12 cellular contexts compared by ENCODE assay signal in the genomic region with DNA sequence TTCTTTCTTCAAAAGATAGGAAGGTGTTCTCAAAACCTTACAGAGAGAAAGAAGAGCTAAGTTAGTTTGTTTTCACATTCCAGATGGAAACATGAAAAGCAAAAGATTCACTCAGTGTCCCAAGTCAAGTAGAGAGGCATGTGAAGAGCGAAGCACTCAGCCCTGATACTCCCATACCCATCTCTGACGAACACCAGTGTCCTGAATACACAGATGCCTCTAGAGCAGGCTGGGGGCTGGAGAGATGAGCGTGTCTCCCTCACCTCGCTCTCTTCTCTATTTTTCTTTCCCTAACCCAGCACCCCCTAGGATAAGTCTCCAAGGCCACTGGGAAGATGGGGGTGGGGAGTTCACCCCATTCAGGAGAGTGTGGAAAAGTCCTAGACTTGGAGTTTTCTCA.
A peak's percentile ranks its signal among the peaks of the same experiment; 100 is the strongest.
DNase-seq lines count a peak whose midpoint lies in the region; ATAC-seq and TF ChIP-seq lines count a peak whose summit lies in the region.
"Had no signal": no experiment of that assay in that cellular context is flagged by ENCODE, and none has a peak within 500 bp of the region (broad histone marks: within the 10 kb centered on the region; RNA-seq: fewer than 3 reads in every experiment).

No MANE protein-coding gene starts in this region.

- TF ChIP-seq EP300 in tibial nerve (IDR thresholded peaks at IDR 0.05): no peak

- no peaks in the 10 kb centered on the region for H3K9me3 Mint-ChIP-seq in stimulated activated effector memory CD8-positive, alpha-beta T cell treated with anti-CD3 and anti-CD28 coated beads, Interleukin-12 subunit alpha, Interleukin-12 subunit beta, amount 100 ng/mL, for 72 hours
- H3K9me3 Mint-ChIP-seq: CD8-positive, alpha-beta T cell had no signal

- no peak overlapping the region for H3K4me3 Mint-ChIP-seq in stimulated activated effector memory CD8-positive, alpha-beta T cell treated with anti-CD3 and anti-CD28 coated beads, Interleukin-12 subunit alpha, Interleukin-12 subunit beta, amount 100 ng/mL, for 72 hours
- H3K4me3 Mint-ChIP-seq: CD14-positive monocyte; CD8-positive, alpha-beta T cell had no signal

- H3K27ac ChIP-seq in left ventricle myocardium inferior (replicated peaks) (no peak overlapping the region), VCaP (peak overlapping the region; percentile 29; the same call in 1 of the 2 replicates), tibial nerve (no peak overlapping the region), upper lobe of right lung (no peak overlapping the region)
- H3K27ac ChIP-seq: 22Rv1, GM23248 had no signal

- 75 to 84% methylated on average over 4 of the region's 4 CpGs for WGBS in tibial nerve, 2 donors

- H3K36me3 Mint-ChIP-seq in stimulated activated effector memory CD8-positive, alpha-beta T cell treated with anti-CD3 and anti-CD28 coated beads, Interleukin-12 subunit alpha, Interleukin-12 subunit beta, amount 100 ng/mL, for 72 hours: no peaks in the 10 kb centered on the region
- H3K36me3 Mint-ChIP-seq: CD14-positive monocyte; CD8-positive, alpha-beta T cell had no signal

- no peaks in the 10 kb centered on the region for H3K27me3 ChIP-seq in left ventricle myocardium inferior (ENCODE audit: low read depth)
- H3K27me3 ChIP-seq in tibial nerve: no peaks in the 10 kb centered on the region
- H3K27me3 ChIP-seq in upper lobe of right lung: no peaks in the 10 kb centered on the region

- H3K27ac Mint-ChIP-seq in stimulated activated effector memory CD8-positive, alpha-beta T cell treated with anti-CD3 and anti-CD28 coated beads, Interleukin-12 subunit alpha, Interleukin-12 subunit beta, amount 100 ng/mL, for 72 hours: peak overlapping the region; percentile 35
- H3K27ac Mint-ChIP-seq: CD14-positive monocyte; CD8-positive, alpha-beta T cell had no signal

- H3K4me1 Mint-ChIP-seq in stimulated activated effector memory CD8-positive, alpha-beta T cell treated with anti-CD3 and anti-CD28 coated beads, Interleukin-12 subunit alpha, Interleukin-12 subunit beta, amount 100 ng/mL, for 72 hours: peaks cover 5% of the 10 kb centered on the region
- H3K4me1 Mint-ChIP-seq: CD14-positive monocyte had no signal

- TF ChIP-seq POLR2A in tibial nerve (IDR thresholded peaks at IDR 0.05): no peak

- H3K4me1 ChIP-seq in left ventricle myocardium inferior: peaks cover 24% of the 10 kb centered on the region
- H3K4me1 ChIP-seq in tibial nerve: no peaks in the 10 kb centered on the region
- H3K4me1 ChIP-seq in upper lobe of right lung: no peaks in the 10 kb centered on the region

- DNase-seq in DMS53 (lab: John Stamatoyannopoulos, UW): peak; percentile 16
- DNase-seq in DMS53 treated with DMSO at 0.1 percent for 48 hours (lab: John Stamatoyannopoulos, UW; ENCODE audit: unreplicated experiment): no peak
- DNase-seq in cardiac septum (ENCODE audit: low spot score): peak; percentile 10
- no peak for DNase-seq in left ventricle myocardium inferior
- no peak for DNase-seq in stimulated activated effector memory CD8-positive, alpha-beta T cell treated with anti-CD3 and anti-CD28 coated beads, Interleukin-12 subunit alpha, Interleukin-12 subunit beta, amount 100 ng/mL, for 72 hours (ENCODE audit: low spot score in 2 of 2)
- no peak for DNase-seq in tibial nerve (ENCODE audit: low spot score in 2 of 2)
- no peak for DNase-seq in upper lobe of right lung
- DNase-seq: CD8-positive, alpha-beta T cell; GM23248 had no signal

- no peak for TF ChIP-seq CTCF in left ventricle myocardium inferior (IDR thresholded peaks at IDR 0.05; ENCODE audit: borderline replicate concordance)
- no peak for TF ChIP-seq CTCF in VCaP (conservative IDR thresholded peaks at IDR 0.05)
- no peak for TF ChIP-seq CTCF in tibial nerve (IDR thresholded peaks at IDR 0.05)
- no peak for TF ChIP-seq CTCF in upper lobe of right lung (IDR thresholded peaks at IDR 0.05)

- intact Hi-C loops in cardiac septum (cut with DNase I) (no loop called here), left ventricle myocardium inferior (cut with micrococcal nuclease) (no loop called here), upper lobe of right lung (cut with DNase I) (no loop called here)

- H3K4me3 ChIP-seq in left ventricle myocardium inferior (no peak overlapping the region), tibial nerve (no peak overlapping the region), upper lobe of right lung (no peak overlapping the region)
- H3K4me3 ChIP-seq: GM23248 had no signal

- H3K9me3 ChIP-seq in left ventricle myocardium inferior (replicated peaks): no peaks in the 10 kb centered on the region
- H3K9me3 ChIP-seq in tibial nerve: no peaks in the 10 kb centered on the region
- H3K9me3 ChIP-seq in upper lobe of right lung: no peaks in the 10 kb centered on the region

- peak; percentile 39 for ATAC-seq in stimulated activated effector memory CD8-positive, alpha-beta T cell treated with anti-CD3 and anti-CD28 coated beads, Interleukin-12 subunit alpha, Interleukin-12 subunit beta, amount 100 ng/mL, for 72 hours
- ATAC-seq in upper lobe of right lung: no peak
- ATAC-seq: CD8-positive, alpha-beta T cell had no signal

- no peaks in the 10 kb centered on the region for H3K36me3 ChIP-seq in left ventricle myocardium inferior
- H3K36me3 ChIP-seq in tibial nerve: no peaks in the 10 kb centered on the region
- H3K36me3 ChIP-seq in upper lobe of right lung: no peaks in the 10 kb centered on the region

Comparison
In these comparisons a context has a peak if more than half of its experiments do, and no peak if none do; other contexts are left out.
1. DNase-seq: peak in DMS53 (single experiment) and cardiac septum (single experiment); none in DMS53 treated with DMSO at 0.1 percent for 48 hours (single experiment), left ventricle myocardium inferior (single experiment), stimulated activated effector memory CD8-positive, alpha-beta T cell treated with anti-CD3 and anti-CD28 coated beads, Interleukin-12 subunit alpha, Interleukin-12 subunit beta, amount 100 ng/mL, for 72 hours (0 of 2), tibial nerve (0 of 2) and upper lobe of right lung (single experiment).